1 cellular context compared by ENCODE assay signal in genomic region chr11:69051381-69052342, GRCh38.
TF ChIP-seq lines count a peak whose summit lies in the region.

No MANE protein-coding gene starts in this region.

TF ChIP-seq in GM12878, 131 proteins besides CTCF, POLR2A, EP300 and RAD21 (continued from another document):
- TF ChIP-seq IRF3 (IDR thresholded peaks at IDR 0.05) (no peak), HDGF (IDR thresholded peaks at IDR 0.05) (peak; percentile 93), POLR2AphosphoS5 (IDR thresholded peaks at IDR 0.05; ENCODE audit: low read length) (0 out of 2 replicates have a peak, but pooled peaks have one; percentile 13), IKZF1 (conservative IDR thresholded peaks at IDR 0.05) (peak; percentile 43; the same call in 1 of the 2 replicates), HSF1 (IDR thresholded peaks at IDR 0.05; ENCODE audit: low read depth, low read length) (no peak), NBN (IDR thresholded peaks at IDR 0.05) (0 out of 2 replicates have a peak, but pooled peaks have one; percentile 31), BHLHE40 (IDR thresholded peaks at IDR 0.05; ENCODE audit: borderline replicate concordance in 1 of 2, low read depth in 2 of 2, low read length in 1 of 2) (peak in 1 of 2 experiments; percentile 6; a peak in 1 of 4 replicates), RELA (IDR thresholded peaks at IDR 0.05; ENCODE audit: borderline replicate concordance, partially characterized antibody) (no peak)
